ENCODE assay signal across 24 cellular contexts in the genomic region with DNA sequence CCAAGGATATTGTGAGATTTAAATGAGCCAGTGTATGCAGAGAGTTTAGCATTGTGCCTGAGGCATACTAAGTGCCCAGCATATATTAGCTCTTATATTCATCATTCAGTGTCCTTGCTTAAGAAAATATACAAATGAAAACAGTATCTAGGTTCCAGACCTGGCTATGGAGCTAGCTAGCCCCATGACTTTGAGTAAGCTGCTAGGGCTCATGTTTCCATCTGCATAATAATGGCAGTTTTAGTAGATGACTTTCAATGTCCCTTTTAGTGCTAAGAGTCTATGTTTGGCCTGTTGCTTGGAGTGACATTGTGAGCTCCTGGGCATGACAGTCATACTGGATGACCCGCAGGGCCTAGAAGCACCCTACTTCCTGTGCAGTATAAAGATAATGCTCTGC.
DNase-seq lines count a peak whose midpoint lies in the region; ATAC-seq and TF ChIP-seq lines count a peak whose summit lies in the region.
"Had no signal": no experiment of that assay in that cellular context is flagged by ENCODE, and none has a peak within 500 bp of the region (broad histone marks: within the 10 kb centered on the region; RNA-seq: fewer than 3 reads in every experiment).

No MANE protein-coding gene starts in this region.

- POLR2A ChIA-PET in WTC11 (lab: Charles Lee): no interaction called here

- H3K4me1 Mint-ChIP-seq in WTC11: peaks cover 45% of the 10 kb centered on the region

- no peak overlapping the region for H3K4me3 Mint-ChIP-seq in WTC11
- H3K4me3 Mint-ChIP-seq: CD4-positive, alpha-beta T cell had no signal

- TF ChIP-seq CTCF in WTC11 (IDR thresholded peaks at IDR 0.05): no peak

- in situ Hi-C loops in ACHN (cut with HindIII; ENCODE audit: low pct_ligation_motif_present, low pct_unique_long_range_greater_than_20kb, low sequenced_read_pairs): no loop called here

- DNase-seq in NCI-H2107 treated with DMSO at 0.1 percent for 48 hours (lab: John Stamatoyannopoulos, UW; ENCODE audit: unreplicated experiment) (peak; percentile 64), NCI-H2107 (lab: John Stamatoyannopoulos, UW) (no peak), NCI-H146 (lab: John Stamatoyannopoulos, UW) (peak; percentile 65), WTC11 (ENCODE audit: low spot score) (no peak), AG08396 (ENCODE audit: low spot score) (no peak), CD1c-positive myeloid dendritic cell (ENCODE audit: extremely low spot score) (no peak), ACHN (no peak)
- no peak for DNase-seq in activated T-cell treated with anti-CD3 and anti-CD28 coated beads, Interleukin-2, amount 50 U/mL, for 48 hours
- DNase-seq: CD4-positive, alpha-beta T cell; GDM1; Karpas-422; NCI-H1092; NCI-H1417 treated with DMSO at 0.1 percent for 48 hours; NCI-H187 treated with DMSO at 0.1 percent for 48 hours; NCI-H2171; NCI-H226; NCI-H510A; NCI-H69; NK-92 treated with Interleukin-12 subunit alpha and Interleukin-12 subunit beta, amount 100 ng/mL, for 24 hours; PC-3; SJCRH30 had no signal

- H3K27me3 Mint-ChIP-seq in WTC11 (ENCODE audit: low read depth): peaks cover 3% of the 10 kb centered on the region; the same call in 1 of the 2 replicates
- H3K27me3 Mint-ChIP-seq: CD4-positive, alpha-beta T cell had no signal

- CTCF ChIA-PET in WTC11 (lab: Charles Lee): no interaction called here

- H3K36me3 Mint-ChIP-seq in WTC11: no peaks in the 10 kb centered on the region

- ATAC-seq in WTC11: peak; percentile 61
- ATAC-seq: HepG2, PC-3, Right ventricle myocardium inferior, SK-N-SH treated with all-trans-retinoic acid at 6 μM for 48 hours had no signal

- no peak overlapping the region; the same call in 1 of the 2 replicates for H3K27ac Mint-ChIP-seq in WTC11
- H3K27ac Mint-ChIP-seq: CD4-positive, alpha-beta T cell had no signal

- H3K9me3 Mint-ChIP-seq in WTC11: no peaks in the 10 kb centered on the region
- H3K9me3 Mint-ChIP-seq: CD4-positive, alpha-beta T cell had no signal

TF ChIP-seq in WTC11, 78 proteins besides CTCF, POLR2A, EP300 and RAD21:
- TF ChIP-seq ATF1 (CRISPR knock-in tag; IDR thresholded peaks at IDR 0.05) (no peak), ZNF425 (CRISPR knock-in tag; conservative IDR thresholded peaks at IDR 0.05) (no peak), IRF1 (CRISPR knock-in tag; IDR thresholded peaks at IDR 0.05) (no peak)
- TF ChIP-seq, protein P1, sequence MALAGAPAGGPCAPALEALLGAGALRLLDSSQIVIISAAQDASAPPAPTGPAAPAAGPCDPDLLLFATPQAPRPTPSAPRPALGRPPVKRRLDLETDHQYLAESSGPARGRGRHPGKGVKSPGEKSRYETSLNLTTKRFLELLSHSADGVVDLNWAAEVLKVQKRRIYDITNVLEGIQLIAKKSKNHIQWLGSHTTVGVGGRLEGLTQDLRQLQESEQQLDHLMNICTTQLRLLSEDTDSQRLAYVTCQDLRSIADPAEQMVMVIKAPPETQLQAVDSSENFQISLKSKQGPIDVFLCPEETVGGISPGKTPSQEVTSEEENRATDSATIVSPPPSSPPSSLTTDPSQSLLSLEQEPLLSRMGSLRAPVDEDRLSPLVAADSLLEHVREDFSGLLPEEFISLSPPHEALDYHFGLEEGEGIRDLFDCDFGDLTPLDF (CRISPR knock-in tag; IDR thresholded peaks at IDR 0.05): no peak
- TF ChIP-seq, protein P2, sequence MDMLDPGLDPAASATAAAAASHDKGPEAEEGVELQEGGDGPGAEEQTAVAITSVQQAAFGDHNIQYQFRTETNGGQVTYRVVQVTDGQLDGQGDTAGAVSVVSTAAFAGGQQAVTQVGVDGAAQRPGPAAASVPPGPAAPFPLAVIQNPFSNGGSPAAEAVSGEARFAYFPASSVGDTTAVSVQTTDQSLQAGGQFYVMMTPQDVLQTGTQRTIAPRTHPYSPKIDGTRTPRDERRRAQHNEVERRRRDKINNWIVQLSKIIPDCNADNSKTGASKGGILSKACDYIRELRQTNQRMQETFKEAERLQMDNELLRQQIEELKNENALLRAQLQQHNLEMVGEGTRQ (CRISPR knock-in tag; IDR thresholded peaks at IDR 0.05): no peak

Comparison
In these comparisons a context has a peak if more than half of its experiments do, and no peak if none do; other contexts are left out.
1. DNase-seq: peak in NCI-H2107 treated with DMSO at 0.1 percent for 48 hours (single experiment) and NCI-H146 (single experiment); none in NCI-H2107 (single experiment), WTC11 (single experiment), activated T-cell treated with anti-CD3 and anti-CD28 coated beads, Interleukin-2, amount 50 U/mL, for 48 hours (0 of 2), AG08396 (single experiment), CD1c-positive myeloid dendritic cell (single experiment) and ACHN (single experiment).